Comparison of ENCODE assay signal across 1 cellular context in the genomic region with DNA sequence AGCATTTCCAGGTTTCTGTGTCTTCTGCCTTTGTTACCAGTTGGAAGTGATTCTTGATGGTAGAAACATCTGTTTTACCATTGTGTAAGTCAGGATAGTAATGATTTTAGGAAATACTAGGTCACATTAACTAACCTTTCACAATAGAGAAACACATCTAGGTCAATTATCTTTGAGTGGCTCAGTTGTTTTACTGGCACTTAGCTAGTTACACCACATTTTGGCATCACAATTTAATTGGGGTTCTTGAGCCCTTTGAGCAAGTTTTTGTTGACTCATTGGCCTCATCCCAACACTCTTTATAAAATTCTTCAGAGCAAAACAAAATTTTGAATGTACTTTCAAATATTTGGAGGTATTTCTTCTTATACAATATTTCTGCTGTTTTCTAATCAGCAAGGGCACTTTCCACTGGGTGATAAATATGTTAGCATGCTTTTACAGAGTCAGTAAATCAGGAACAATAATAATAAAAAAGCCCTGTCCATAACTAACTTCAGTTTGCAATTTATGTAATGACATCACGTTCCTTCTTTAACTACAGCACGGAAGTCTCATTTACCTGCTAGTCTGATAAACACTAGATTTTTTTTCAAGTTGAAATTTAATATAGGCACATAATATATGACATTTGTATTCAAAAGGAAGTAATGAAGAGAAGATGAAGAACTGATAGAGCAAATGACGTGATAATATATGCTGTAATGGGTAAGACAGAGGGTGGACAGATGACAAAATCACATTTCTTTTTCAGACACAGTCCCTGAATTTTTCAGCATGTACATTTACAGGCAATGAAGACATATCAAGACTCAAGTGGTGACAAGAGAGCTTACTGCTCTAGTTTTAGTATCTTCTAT.
TF ChIP-seq lines count a peak whose summit lies in the region.

No MANE protein-coding gene starts in this region.

TF ChIP-seq in GM12878, 131 proteins besides CTCF, POLR2A, EP300 and RAD21:
- TF ChIP-seq, protein P1, sequence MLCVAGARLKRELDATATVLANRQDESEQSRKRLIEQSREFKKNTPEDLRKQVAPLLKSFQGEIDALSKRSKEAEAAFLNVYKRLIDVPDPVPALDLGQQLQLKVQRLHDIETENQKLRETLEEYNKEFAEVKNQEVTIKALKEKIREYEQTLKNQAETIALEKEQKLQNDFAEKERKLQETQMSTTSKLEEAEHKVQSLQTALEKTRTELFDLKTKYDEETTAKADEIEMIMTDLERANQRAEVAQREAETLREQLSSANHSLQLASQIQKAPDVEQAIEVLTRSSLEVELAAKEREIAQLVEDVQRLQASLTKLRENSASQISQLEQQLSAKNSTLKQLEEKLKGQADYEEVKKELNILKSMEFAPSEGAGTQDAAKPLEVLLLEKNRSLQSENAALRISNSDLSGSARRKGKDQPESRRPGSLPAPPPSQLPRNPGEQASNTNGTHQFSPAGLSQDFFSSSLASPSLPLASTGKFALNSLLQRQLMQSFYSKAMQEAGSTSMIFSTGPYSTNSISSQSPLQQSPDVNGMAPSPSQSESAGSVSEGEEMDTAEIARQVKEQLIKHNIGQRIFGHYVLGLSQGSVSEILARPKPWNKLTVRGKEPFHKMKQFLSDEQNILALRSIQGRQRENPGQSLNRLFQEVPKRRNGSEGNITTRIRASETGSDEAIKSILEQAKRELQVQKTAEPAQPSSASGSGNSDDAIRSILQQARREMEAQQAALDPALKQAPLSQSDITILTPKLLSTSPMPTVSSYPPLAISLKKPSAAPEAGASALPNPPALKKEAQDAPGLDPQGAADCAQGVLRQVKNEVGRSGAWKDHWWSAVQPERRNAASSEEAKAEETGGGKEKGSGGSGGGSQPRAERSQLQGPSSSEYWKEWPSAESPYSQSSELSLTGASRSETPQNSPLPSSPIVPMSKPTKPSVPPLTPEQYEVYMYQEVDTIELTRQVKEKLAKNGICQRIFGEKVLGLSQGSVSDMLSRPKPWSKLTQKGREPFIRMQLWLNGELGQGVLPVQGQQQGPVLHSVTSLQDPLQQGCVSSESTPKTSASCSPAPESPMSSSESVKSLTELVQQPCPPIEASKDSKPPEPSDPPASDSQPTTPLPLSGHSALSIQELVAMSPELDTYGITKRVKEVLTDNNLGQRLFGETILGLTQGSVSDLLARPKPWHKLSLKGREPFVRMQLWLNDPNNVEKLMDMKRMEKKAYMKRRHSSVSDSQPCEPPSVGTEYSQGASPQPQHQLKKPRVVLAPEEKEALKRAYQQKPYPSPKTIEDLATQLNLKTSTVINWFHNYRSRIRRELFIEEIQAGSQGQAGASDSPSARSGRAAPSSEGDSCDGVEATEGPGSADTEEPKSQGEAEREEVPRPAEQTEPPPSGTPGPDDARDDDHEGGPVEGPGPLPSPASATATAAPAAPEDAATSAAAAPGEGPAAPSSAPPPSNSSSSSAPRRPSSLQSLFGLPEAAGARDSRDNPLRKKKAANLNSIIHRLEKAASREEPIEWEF (IDR thresholded peaks at IDR 0.05; ENCODE audit: insufficient replicate concordance, low read depth, low read length), result no peak
- TF ChIP-seq NR2F1 (conservative IDR thresholded peaks at IDR 0.05) (no peak), SMAD5 (IDR thresholded peaks at IDR 0.05; ENCODE audit: low read depth) (no peak), ATF7 (IDR thresholded peaks at IDR 0.05; ENCODE audit: low read depth) (no peak)
- TF ChIP-seq, protein P2, sequence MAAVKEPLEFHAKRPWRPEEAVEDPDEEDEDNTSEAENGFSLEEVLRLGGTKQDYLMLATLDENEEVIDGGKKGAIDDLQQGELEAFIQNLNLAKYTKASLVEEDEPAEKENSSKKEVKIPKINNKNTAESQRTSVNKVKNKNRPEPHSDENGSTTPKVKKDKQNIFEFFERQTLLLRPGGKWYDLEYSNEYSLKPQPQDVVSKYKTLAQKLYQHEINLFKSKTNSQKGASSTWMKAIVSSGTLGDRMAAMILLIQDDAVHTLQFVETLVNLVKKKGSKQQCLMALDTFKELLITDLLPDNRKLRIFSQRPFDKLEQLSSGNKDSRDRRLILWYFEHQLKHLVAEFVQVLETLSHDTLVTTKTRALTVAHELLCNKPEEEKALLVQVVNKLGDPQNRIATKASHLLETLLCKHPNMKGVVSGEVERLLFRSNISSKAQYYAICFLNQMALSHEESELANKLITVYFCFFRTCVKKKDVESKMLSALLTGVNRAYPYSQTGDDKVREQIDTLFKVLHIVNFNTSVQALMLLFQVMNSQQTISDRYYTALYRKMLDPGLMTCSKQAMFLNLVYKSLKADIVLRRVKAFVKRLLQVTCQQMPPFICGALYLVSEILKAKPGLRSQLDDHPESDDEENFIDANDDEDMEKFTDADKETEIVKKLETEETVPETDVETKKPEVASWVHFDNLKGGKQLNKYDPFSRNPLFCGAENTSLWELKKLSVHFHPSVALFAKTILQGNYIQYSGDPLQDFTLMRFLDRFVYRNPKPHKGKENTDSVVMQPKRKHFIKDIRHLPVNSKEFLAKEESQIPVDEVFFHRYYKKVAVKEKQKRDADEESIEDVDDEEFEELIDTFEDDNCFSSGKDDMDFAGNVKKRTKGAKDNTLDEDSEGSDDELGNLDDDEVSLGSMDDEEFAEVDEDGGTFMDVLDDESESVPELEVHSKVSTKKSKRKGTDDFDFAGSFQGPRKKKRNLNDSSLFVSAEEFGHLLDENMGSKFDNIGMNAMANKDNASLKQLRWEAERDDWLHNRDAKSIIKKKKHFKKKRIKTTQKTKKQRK (IDR thresholded peaks at IDR 0.05; ENCODE audit: low read depth, low read length), result no peak
